ENCODE assay signal across 14 cellular contexts in genomic region chr6:163923658-163924411, GRCh38.
"Had no signal": no experiment of that assay in that cellular context is flagged by ENCODE, and none has a peak within 500 bp of the region (broad histone marks: within the 10 kb centered on the region; RNA-seq: fewer than 3 reads in every experiment).

No MANE protein-coding gene starts in this region.

- H3K36me3 ChIP-seq: breast epithelium, heart right ventricle, lower lobe of right lung, right lobe of liver, thyroid gland had no signal

- H3K27ac ChIP-seq: breast epithelium, heart right ventricle, lower lobe of right lung, right lobe of liver, thyroid gland had no signal

- FAIRE-seq: frontal cortex, urothelium cell line had no signal

- H3K27me3 ChIP-seq: breast epithelium, heart right ventricle, right lobe of liver, thyroid gland had no signal

- H3K9me3 ChIP-seq: breast epithelium, heart right ventricle, lower lobe of right lung, right lobe of liver, thyroid gland had no signal

- DNase-seq: activated CD4-positive, alpha-beta T cell treated with anti-CD3 and anti-CD28 coated beads, Interleukin-2, amount 50 U/mL, for 4 hours; activated CD8-positive, alpha-beta memory T cell treated with anti-CD3 and anti-CD28 coated beads, Interleukin-2, amount 10 ng/mL, durations not matched to agents 7 days and 5 days; activated effector memory CD4-positive, alpha-beta T cell treated with anti-CD3 and anti-CD28 coated beads, Interleukin-2, amount 50 U/mL, for 16 hours; activated T-cell treated with anti-CD3 and anti-CD28 coated beads, Interleukin-2, amount 50 U/mL, for 24 hours; heart right ventricle; lower lobe of right lung; right lobe of liver; stimulated activated CD4-positive, alpha-beta T cell treated with anti-CD3 and anti-CD28 coated beads, Interleukin-4, amount 100 ng/mL, for 1 hour; stimulated activated CD8-positive, alpha-beta memory T cell treated with anti-CD3 and anti-CD28 coated beads, Interleukin-4, amount 100 ng/mL, for 48 hours; thyroid gland had no signal

- H3K4me3 ChIP-seq: heart right ventricle, lower lobe of right lung, right lobe of liver, thyroid gland had no signal

- H3K4me1 ChIP-seq: breast epithelium, lower lobe of right lung, right lobe of liver, thyroid gland had no signal

- ATAC-seq: activated CD4-positive, CD25-positive, alpha-beta regulatory T cell treated with anti-CD3 and anti-CD28 coated beads, Interleukin-2, amount 50 U/mL, for 24 hours; activated CD8-positive, alpha-beta memory T cell treated with anti-CD3 and anti-CD28 coated beads, Interleukin-2, amount 10 ng/mL, durations not matched to agents 7 days and 5 days; heart right ventricle; lower lobe of right lung; right lobe of liver had no signal
